In the genomic region with DNA sequence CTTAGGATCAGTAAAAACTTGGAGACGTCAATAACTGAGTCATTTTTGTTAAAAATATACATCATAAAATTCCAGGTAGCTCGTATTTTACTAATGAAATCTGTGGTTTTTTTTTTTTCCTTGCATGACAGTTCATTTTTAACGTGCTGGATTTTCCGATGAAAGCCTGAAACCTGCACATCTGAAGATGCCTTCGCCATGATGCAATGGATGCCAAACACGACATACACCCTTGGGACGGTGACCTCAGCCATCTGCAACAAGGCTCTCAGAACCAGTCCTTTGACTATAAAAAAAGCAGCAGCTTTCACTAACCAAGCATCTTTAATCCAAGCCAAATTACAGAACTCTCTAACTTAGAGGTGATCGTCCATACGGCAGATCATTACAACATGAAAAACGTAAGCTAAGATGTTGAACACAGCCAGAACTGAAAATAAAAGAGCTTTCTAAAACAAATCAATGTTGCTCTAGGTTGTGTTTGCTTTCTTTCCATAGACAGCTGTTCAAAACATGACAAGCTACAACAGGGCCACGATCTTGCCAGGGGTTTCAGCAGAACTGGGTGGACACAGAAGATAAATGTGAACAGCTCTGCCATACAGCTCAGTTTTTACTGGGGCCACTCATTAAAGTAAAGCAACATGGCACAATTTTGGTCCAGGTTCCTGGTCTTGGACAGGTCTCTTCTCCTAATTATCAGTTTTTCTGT, we compare ENCODE assay signal across 8 cellular contexts. TPM values are rescaled to one million over a fixed set of nuclear protein-coding genes. Genes with fewer than 3 reads are reported as not detected.
DNase-seq lines count a peak whose midpoint lies in the region; ATAC-seq, FAIRE-seq and TF ChIP-seq lines count a peak whose summit lies in the region.

No MANE protein-coding gene starts in this region.

- TF ChIP-seq CTCF in HepG2 (CRISPR knock-in tag; IDR thresholded peaks at IDR 0.05) (no peak), RWPE1 (conservative IDR thresholded peaks at IDR 0.05; ENCODE audit: low read depth) (no peak)

- DNase-seq in T1000 (lab: John Stamatoyannopoulos, UW) (peak; percentile 60), HepG2 (ENCODE audit: low spot score) (no peak), islet precursor cell (no peak), RWPE1 (ENCODE audit: low spot score) (no peak), putamen (ENCODE audit: low spot score) (no peak), NCI-H1417 treated with DMSO at 0.1 percent for 48 hours (lab: John Stamatoyannopoulos, UW) (no peak)

- in situ Hi-C loops in HepG2 (cut with HindIII; ENCODE audit: extremely low pct_ligation_motif_present, low pct_unique_long_range_greater_than_20kb) = no loop called here

- peaks cover 38% of the 10 kb centered on the region for H3K4me1 ChIP-seq in HepG2 (ENCODE audit: insufficient read depth, low read length)

- TF ChIP-seq POLR2A in HepG2 (IDR thresholded peaks at IDR 0.05; ENCODE audit: insufficient read depth in 1 of 2, low read depth in 2 of 2, low read length in 2 of 2) = no peak

- ATAC-seq in GM18508 (IDR thresholded peaks at IDR 0.05; ENCODE audit: insufficient read depth, unreplicated experiment) (peak; percentile 8), HG02588 (IDR thresholded peaks at IDR 0.05; ENCODE audit: unreplicated experiment) (peak; percentile 22), HepG2 (peak; percentile 46; the same call in 1 of the 3 replicates)

- no peaks in the 10 kb centered on the region for H3K27me3 ChIP-seq in HepG2 (ENCODE audit: control insufficient read depth in 1 of 2, insufficient read depth in 2 of 2, low read length in 2 of 2)

- CTCF ChIA-PET in HepG2 (lab: Yijun Ruan, JAX; ENCODE audit: low intra/inter-chr PET ratio, low total read pairs) = no interaction called here
- CTCF ChIA-PET in RWPE1 (lab: Yijun Ruan, JAX) = interaction anchor here (0.6 to 0.8 kb wide), 2 partner anchors 12 to 46 kb away, joined by 4 read pairs; no protein-coding TSS in a partner anchor

- H3K4me2 ChIP-seq in HepG2 (ENCODE audit: low read depth, low read length) = peak overlapping the region; percentile 13; the same call in 1 of the 2 replicates

- WGBS in HepG2 (ENCODE audit: low lambda C conversion rate) = 94% methylated on average over 11 of the region's 11 CpGs

- TF ChIP-seq RAD21 in HepG2 (CRISPR knock-in tag; IDR thresholded peaks at IDR 0.05) = no peak

- H3K27ac ChIP-seq in HepG2 (ENCODE audit: extremely low read length, insufficient read depth, low read length) (no peak overlapping the region), RWPE1 (no peak overlapping the region)

- no peak for FAIRE-seq in HepG2 (lab: Jason Lieb, UNC)

- H4K20me1 ChIP-seq in HepG2 (ENCODE audit: insufficient read depth, low read length) = no peaks in the 10 kb centered on the region

- intact Hi-C loops in HepG2 (cut with micrococcal nuclease; ENCODE audit: unreplicated experiment) = no loop called here

- TF ChIP-seq EP300 in HepG2 (IDR thresholded peaks at IDR 0.05; ENCODE audit: low read depth in 2 of 2, low read length in 2 of 2) (no peak), HepG2 (CRISPR knock-in tag; IDR thresholded peaks at IDR 0.05; ENCODE audit: borderline replicate concordance) (no peak)

- POLR2A ChIA-PET in HepG2 (lab: Yijun Ruan, JAX) (no interaction called here), RWPE1 (lab: Yijun Ruan, JAX; ENCODE audit: low non-redundant PET) (no interaction called here)

- peaks cover 0 to 3% of the 10 kb centered on the region in 2 experiments; a peak in 1 of 5 replicates for H3K36me3 ChIP-seq in HepG2 (replicated peaks in 1 of 2; ENCODE audit: control insufficient read depth in 1 of 2, insufficient read depth in 2 of 2, low read length in 2 of 2)

- H3K9me3 ChIP-seq in HepG2 (ENCODE audit: low read length) = no peaks in the 10 kb centered on the region

- H2AFZ ChIP-seq in HepG2 (ENCODE audit: low read length) = no peak overlapping the region

- no peak overlapping the region for H3K9ac ChIP-seq in HepG2 (ENCODE audit: insufficient read depth, low read depth, low read length)

- no peak overlapping the region for H3K4me3 ChIP-seq in HepG2 (replicated peaks in 1 of 3; ENCODE audit: insufficient read depth in 1 of 3, low read depth in 2 of 3, low read length in 3 of 3)

- no TSS peak for BruUV-seq in HepG2 (replicated peaks; lab: Mats Ljungman, UMichigan)

- H3K79me2 ChIP-seq in HepG2 (ENCODE audit: insufficient read depth, low read length) = peaks cover 25% of the 10 kb centered on the region

TF ChIP-seq in HepG2, 621 proteins besides CTCF, POLR2A, EP300 and RAD21:
- no peak for TF ChIP-seq PAF1 (CRISPR knock-in tag; IDR thresholded peaks at IDR 0.05)
- TF ChIP-seq BCL6 (CRISPR knock-in tag; IDR thresholded peaks at IDR 0.05) = 0 out of 2 replicates have a peak, but pooled peaks have one; percentile 28

RNA-seq across cellular contexts. Expression of gene NIN, which starts 7.8 kb away (rescaled TPM):
- 9.7 and 11.6 TPM in 2 replicates for total RNA-seq in HepG2 (2016; rRNA removed; fragmentation: Illumina TruSeq; extraction: Trizol)
- total RNA-seq in HepG2 (2016; cell fraction: cytosol; rRNA removed; fragmentation: Illumina TruSeq; extraction: Trizol; ENCODE audit: low read depth) = 2.4 and 2.5 TPM in 2 replicates
- 9.5 and 10.5 TPM in 2 replicates for total RNA-seq in HepG2 (2016; cell fraction: insoluble cytoplasmic fraction; rRNA removed; fragmentation: Illumina TruSeq; extraction: Trizol)
- 4.7 and 5.1 TPM in 2 replicates for total RNA-seq in HepG2 (2016; cell fraction: membrane; rRNA removed; fragmentation: Illumina TruSeq; extraction: Trizol)
- 15.1 and 17.0 TPM in 2 replicates for total RNA-seq in HepG2 (2016; cell fraction: nucleus; rRNA removed; fragmentation: Illumina TruSeq; extraction: Trizol)
- 2.5 and 2.8 TPM in 2 replicates for polyA plus RNA-seq in HepG2 (2011; rRNA removed)
- 1.1 and 2.0 TPM in 2 replicates for polyA plus RNA-seq in HepG2 (2011; cell fraction: cytosol; rRNA removed)
- polyA plus RNA-seq in HepG2 (2011; cell fraction: nucleus; rRNA removed) = 3.9 and 4.5 TPM in 2 replicates
- 3.0 and 5.9 TPM in 2 replicates for polyA plus RNA-seq in HepG2 (2012)
- polyA plus RNA-seq in HepG2 (2016; cell fraction: cytosol; fragmentation: Illumina TruSeq; extraction: Trizol; ENCODE audit: low read depth) = 1.0 and 1.5 TPM in 2 replicates
- 5.5 and 6.0 TPM in 2 replicates for polyA plus RNA-seq in HepG2 (2016; cell fraction: insoluble cytoplasmic fraction; fragmentation: Illumina TruSeq; extraction: Trizol; ENCODE audit: low read depth)
- polyA plus RNA-seq in HepG2 (2016; cell fraction: membrane; fragmentation: Illumina TruSeq; extraction: Trizol; ENCODE audit: low read depth) = 1.3 and 2.4 TPM in 2 replicates
- 9.0 and 13.1 TPM in 2 replicates for polyA plus RNA-seq in HepG2 (2016; cell fraction: nucleus; fragmentation: Illumina TruSeq; extraction: Trizol; ENCODE audit: insufficient read depth, low read depth)
- 11.8 and 30.5 TPM in 2 replicates for polyA minus RNA-seq in HepG2 (2011; rRNA and poly(A)+ RNA removed; ENCODE audit: low replicate concordance)
- polyA minus RNA-seq in HepG2 (2011; cell fraction: cytosol; rRNA and poly(A)+ RNA removed) = 6.8 and 8.1 TPM in 2 replicates
- polyA minus RNA-seq in HepG2 (2011; cell fraction: nucleus; rRNA and poly(A)+ RNA removed) = 19.8 and 20.9 TPM in 2 replicates

RNA-seq across cellular contexts. Expression of gene ABHD12B, which starts 48.6 kb away (rescaled TPM):
- not detected in 2 replicates for total RNA-seq in HepG2 (2016; rRNA removed; fragmentation: Illumina TruSeq; extraction: Trizol)
- total RNA-seq in HepG2 (2016; cell fraction: cytosol; rRNA removed; fragmentation: Illumina TruSeq; extraction: Trizol; ENCODE audit: low read depth) = not detected in 2 replicates
- not detected in 2 replicates for total RNA-seq in HepG2 (2016; cell fraction: insoluble cytoplasmic fraction; rRNA removed; fragmentation: Illumina TruSeq; extraction: Trizol)
- not detected in 2 replicates for total RNA-seq in HepG2 (2016; cell fraction: membrane; rRNA removed; fragmentation: Illumina TruSeq; extraction: Trizol)
- total RNA-seq in HepG2 (2016; cell fraction: nucleus; rRNA removed; fragmentation: Illumina TruSeq; extraction: Trizol) = not detected in 2 replicates
- polyA plus RNA-seq in HepG2 (2011; rRNA removed) = not detected in 2 replicates
- polyA plus RNA-seq in HepG2 (2011; cell fraction: cytosol; rRNA removed) = not detected in 2 replicates
- not detected in 2 replicates for polyA plus RNA-seq in HepG2 (2011; cell fraction: nucleus; rRNA removed)
- polyA plus RNA-seq in HepG2 (2012) = 0.19 and 0.42 TPM in 2 replicates
- not detected in 2 replicates for polyA plus RNA-seq in HepG2 (2016; cell fraction: cytosol; fragmentation: Illumina TruSeq; extraction: Trizol; ENCODE audit: low read depth)
- not detected in 2 replicates for polyA plus RNA-seq in HepG2 (2016; cell fraction: insoluble cytoplasmic fraction; fragmentation: Illumina TruSeq; extraction: Trizol; ENCODE audit: low read depth)
- polyA plus RNA-seq in HepG2 (2016; cell fraction: membrane; fragmentation: Illumina TruSeq; extraction: Trizol; ENCODE audit: low read depth) = not detected in 2 replicates
- polyA plus RNA-seq in HepG2 (2016; cell fraction: nucleus; fragmentation: Illumina TruSeq; extraction: Trizol; ENCODE audit: insufficient read depth, low read depth) = not detected in 2 replicates
- not detected in 2 replicates for polyA minus RNA-seq in HepG2 (2011; rRNA and poly(A)+ RNA removed; ENCODE audit: low replicate concordance)
- not detected in 2 replicates for polyA minus RNA-seq in HepG2 (2011; cell fraction: cytosol; rRNA and poly(A)+ RNA removed)
- not detected in 2 replicates for polyA minus RNA-seq in HepG2 (2011; cell fraction: nucleus; rRNA and poly(A)+ RNA removed)
